Comparison of ENCODE assay signal across 13 cellular contexts in the genomic region with DNA sequence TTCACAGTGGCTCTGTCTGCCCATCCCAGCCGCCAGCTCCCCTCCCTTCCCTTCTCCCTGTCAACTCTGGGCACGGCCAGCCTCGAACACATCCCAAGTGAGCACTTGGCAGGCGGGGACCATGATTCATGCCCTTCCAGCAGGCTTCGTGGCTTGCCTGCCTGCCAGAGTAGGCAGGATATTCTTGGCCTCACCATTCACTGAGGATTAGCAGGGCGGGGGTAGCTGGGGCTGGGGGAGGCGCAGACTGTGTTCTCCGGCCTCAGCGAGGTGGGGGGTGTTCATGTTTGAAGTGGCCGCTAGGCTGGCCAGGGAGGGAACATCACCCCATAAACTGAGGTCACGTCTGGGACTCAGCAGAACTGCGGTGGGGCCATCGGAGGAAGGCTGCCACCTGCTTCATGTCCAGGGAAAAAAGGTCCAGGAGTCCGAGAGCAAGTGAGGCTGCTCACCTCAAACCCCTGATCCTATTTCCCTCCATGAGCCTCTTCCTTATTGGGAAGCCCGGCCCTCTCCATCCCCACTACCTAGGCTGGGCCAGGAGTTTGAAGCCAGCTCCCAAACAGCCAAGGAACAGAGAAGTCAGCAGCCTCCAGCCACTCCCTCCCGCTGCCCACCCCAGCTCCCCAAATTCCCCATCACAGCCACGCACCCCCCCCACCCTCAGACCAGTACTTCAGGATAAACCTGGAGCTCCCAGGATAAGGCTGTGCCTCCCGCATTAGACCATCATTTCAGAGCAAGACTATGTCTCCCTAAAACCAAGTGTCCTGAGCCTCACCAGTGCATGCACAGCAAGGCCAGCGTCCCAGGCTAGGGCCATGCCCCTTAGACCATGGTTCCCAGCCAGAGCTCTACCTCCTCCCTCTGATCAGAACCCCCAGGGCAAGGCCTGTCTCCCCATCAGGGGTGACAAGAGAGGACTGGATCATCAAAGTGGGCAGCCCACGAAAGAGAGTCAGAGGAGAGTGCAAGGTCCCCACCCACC. TPM values are rescaled to one million over a fixed set of nuclear protein-coding genes. Genes with fewer than 3 reads are reported as not detected.
A peak's percentile ranks its signal among the peaks of the same experiment; 100 is the strongest.
DNase-seq lines count a peak whose midpoint lies in the region; ATAC-seq, FAIRE-seq and TF ChIP-seq lines count a peak whose summit lies in the region.
"Had no signal": no experiment of that assay in that cellular context is flagged by ENCODE, and none has a peak within 500 bp of the region (broad histone marks: within the 10 kb centered on the region; RNA-seq: fewer than 3 reads in every experiment).

No MANE protein-coding gene starts in this region.

- H3K27ac ChIP-seq in right atrium auricular region = no peak overlapping the region
- H3K27ac ChIP-seq in HepG2 (ENCODE audit: extremely low read length, insufficient read depth, low read length) = no peak overlapping the region
- H3K27ac ChIP-seq in vagina = peak overlapping the region; percentile 5
- H3K27ac ChIP-seq: parathyroid adenoma had no signal

- no peak for FAIRE-seq in HepG2 (lab: Jason Lieb, UNC)
- FAIRE-seq: GM19239 had no signal

- H3K27ac Mint-ChIP-seq in chondrocyte (ENCODE audit: unreplicated experiment) (peak overlapping the region; percentile 33), type B pancreatic cell (no peak overlapping the region)

- CTCF ChIA-PET in HepG2 (lab: Yijun Ruan, JAX; ENCODE audit: low intra/inter-chr PET ratio, low total read pairs) = no interaction called here

- TF ChIP-seq EP300 in HepG2 (IDR thresholded peaks at IDR 0.05; ENCODE audit: low read depth in 2 of 2, low read length in 2 of 2) = no peak
- TF ChIP-seq EP300 in HepG2 (CRISPR knock-in tag; IDR thresholded peaks at IDR 0.05; ENCODE audit: borderline replicate concordance) = no peak

- no peak for TF ChIP-seq RAD21 in HepG2 (CRISPR knock-in tag; IDR thresholded peaks at IDR 0.05)

- no peaks in the 10 kb centered on the region for H3K27me3 ChIP-seq in right atrium auricular region
- H3K27me3 ChIP-seq in HepG2 (ENCODE audit: control insufficient read depth in 1 of 2, insufficient read depth in 2 of 2, low read length in 2 of 2) = no peaks in the 10 kb centered on the region
- no peaks in the 10 kb centered on the region for H3K27me3 ChIP-seq in vagina
- H3K27me3 ChIP-seq: BE2C had no signal

- H3K4me3 Mint-ChIP-seq in chondrocyte (ENCODE audit: unreplicated experiment) (no peak overlapping the region), type B pancreatic cell (no peak overlapping the region)

- in situ Hi-C loops in HepG2 (cut with HindIII; ENCODE audit: extremely low pct_ligation_motif_present, low pct_unique_long_range_greater_than_20kb) = no loop called here

- POLR2A ChIA-PET in HepG2 (lab: Yijun Ruan, JAX) = interaction anchor here (0.6 kb wide), 1 partner anchor 85 kb away, joined by 3 read pairs; no protein-coding TSS in a partner anchor

- H3K4me1 ChIP-seq in right atrium auricular region = peaks cover 0 to 23% of the 10 kb centered on the region in 2 donors
- peaks cover 22% of the 10 kb centered on the region for H3K4me1 ChIP-seq in HepG2 (ENCODE audit: insufficient read depth, low read length)
- peaks cover 28% of the 10 kb centered on the region for H3K4me1 ChIP-seq in vagina
- H3K4me1 ChIP-seq: parathyroid adenoma had no signal

- H3K79me2 ChIP-seq in HepG2 (ENCODE audit: insufficient read depth, low read length) = no peaks in the 10 kb centered on the region

- H3K9me3 ChIP-seq in right atrium auricular region = no peaks in the 10 kb centered on the region
- H3K9me3 ChIP-seq in HepG2 (ENCODE audit: low read length) = no peaks in the 10 kb centered on the region
- H3K9me3 ChIP-seq in vagina = no peaks in the 10 kb centered on the region
- H3K9me3 ChIP-seq: BE2C had no signal

- intact Hi-C loops in Right ventricle myocardium inferior (cut with DNase I) = no loop called here
- intact Hi-C loops in HepG2 (cut with micrococcal nuclease; ENCODE audit: unreplicated experiment) = no loop called here
- intact Hi-C loops in vagina (cut with DNase I) = no loop called here

- H3K4me1 Mint-ChIP-seq in chondrocyte (ENCODE audit: low read depth) (peaks cover 3% of the 10 kb centered on the region), type B pancreatic cell (ENCODE audit: unreplicated experiment) (no peaks in the 10 kb centered on the region)

- H2AFZ ChIP-seq in HepG2 (ENCODE audit: low read length) = no peak overlapping the region
- H2AFZ ChIP-seq: parathyroid adenoma had no signal

- H3K4me3 ChIP-seq in right atrium auricular region (no peak overlapping the region), HepG2 (replicated peaks in 1 of 3; ENCODE audit: insufficient read depth in 1 of 3, low read depth in 2 of 3, low read length in 3 of 3) (peak overlapping the region in 1 of 3 experiments; percentile 23; a peak in 1 of 6 replicates), vagina (no peak overlapping the region)

- H3K4me2 ChIP-seq in HepG2 (ENCODE audit: low read depth, low read length) = peak overlapping the region; percentile 50

- no peak for DNase-seq in Right ventricle myocardium inferior (ENCODE audit: missing footprints)
- DNase-seq in right atrium auricular region (ENCODE audit: low spot score) = no peak
- DNase-seq in chondrocyte (ENCODE audit: low spot score) = no peak
- DNase-seq in HepG2 (ENCODE audit: low spot score) = peak; percentile 33
- DNase-seq in vagina (ENCODE audit: extremely low spot score in 2 of 2) = no peak
- DNase-seq in GF-D8 (lab: John Stamatoyannopoulos, UW) = no peak
- no peak for DNase-seq in SHP77 treated with DMSO at 0.1 percent for 48 hours (lab: John Stamatoyannopoulos, UW)
- no peak for DNase-seq in type B pancreatic cell (ENCODE audit: extremely low spot score, unreplicated experiment)
- DNase-seq: activated CD4-positive, alpha-beta T cell treated with anti-CD3 and anti-CD28 coated beads, Interleukin-2, amount 50 U/mL, for 48 hours; NCI-H774 had no signal

- H4K20me1 ChIP-seq in HepG2 (ENCODE audit: insufficient read depth, low read length) = no peaks in the 10 kb centered on the region

- BruUV-seq in HepG2 (replicated peaks; lab: Mats Ljungman, UMichigan) = no TSS peak

- H3K36me3 ChIP-seq in right atrium auricular region = no peaks in the 10 kb centered on the region
- peaks cover 0 to 3% of the 10 kb centered on the region in 2 experiments; a peak in 1 of 5 replicates for H3K36me3 ChIP-seq in HepG2 (replicated peaks in 1 of 2; ENCODE audit: control insufficient read depth in 1 of 2, insufficient read depth in 2 of 2, low read length in 2 of 2)
- no peaks in the 10 kb centered on the region for H3K36me3 ChIP-seq in vagina
- H3K36me3 ChIP-seq: BE2C had no signal

- 16% methylated on average over 7 of the region's 20 CpGs for WGBS in HepG2 (ENCODE audit: low lambda C conversion rate)

- no peak for TF ChIP-seq CTCF in right atrium auricular region (IDR thresholded peaks at IDR 0.05)
- no peak for TF ChIP-seq CTCF in chondrocyte (IDR thresholded peaks at IDR 0.05)
- peak; percentile 13; the same call in 1 of the 2 replicates for TF ChIP-seq CTCF in HepG2 (CRISPR knock-in tag; IDR thresholded peaks at IDR 0.05)
- no peak for TF ChIP-seq CTCF in vagina (IDR thresholded peaks at IDR 0.05)
- no peak for TF ChIP-seq CTCF in type B pancreatic cell (conservative IDR thresholded peaks at IDR 0.05)

- TF ChIP-seq POLR2A in HepG2 (IDR thresholded peaks at IDR 0.05; ENCODE audit: insufficient read depth in 1 of 2, low read depth in 2 of 2, low read length in 2 of 2) (no peak), vagina (IDR thresholded peaks at IDR 0.05) (no peak)

- no peak overlapping the region for H3K9ac ChIP-seq in HepG2 (ENCODE audit: insufficient read depth, low read depth, low read length)
- H3K9ac ChIP-seq: parathyroid adenoma had no signal

- peaks cover 10% of the 10 kb centered on the region for H3K36me3 Mint-ChIP-seq in chondrocyte (ENCODE audit: low read depth)
- H3K36me3 Mint-ChIP-seq in type B pancreatic cell = no peaks in the 10 kb centered on the region

- no peaks in the 10 kb centered on the region for H3K27me3 Mint-ChIP-seq in chondrocyte (ENCODE audit: low read depth)
- H3K27me3 Mint-ChIP-seq in type B pancreatic cell = no peaks in the 10 kb centered on the region

- H3K9me3 Mint-ChIP-seq in chondrocyte (ENCODE audit: low read depth) (no peaks in the 10 kb centered on the region), type B pancreatic cell (no peaks in the 10 kb centered on the region)

- peak; percentile 71 for ATAC-seq in Right ventricle myocardium inferior
- ATAC-seq in HepG2 = peak; percentile 61

TF ChIP-seq in HepG2, 621 proteins besides CTCF, POLR2A, EP300 and RAD21 (continues in another document):
- peak; percentile 16; the same call in 1 of the 2 replicates for TF ChIP-seq POLR2G (IDR thresholded peaks at IDR 0.05; ENCODE audit: low read depth, low read length)

RNA-seq across cellular contexts. Expression of a gene that starts 42.8 kb away (rescaled TPM):
- total RNA-seq in Right ventricle myocardium inferior = 16.4 TPM
- total RNA-seq in right atrium auricular region = 10 to 100 TPM; 16.3 to 25.5 TPM
- total RNA-seq in chondrocyte = 26.8 to 29.5 TPM (median 27.9 TPM) in 3 replicates
- total RNA-seq in HepG2 (2016; rRNA removed; fragmentation: Illumina TruSeq; extraction: Trizol) = 22.7 and 27.5 TPM in 2 replicates
- total RNA-seq in HepG2 (2016; cell fraction: cytosol; rRNA removed; fragmentation: Illumina TruSeq; extraction: Trizol; ENCODE audit: low read depth) = 19.8 and 21.2 TPM in 2 replicates
- 21.5 and 25.3 TPM in 2 replicates for total RNA-seq in HepG2 (2016; cell fraction: insoluble cytoplasmic fraction; rRNA removed; fragmentation: Illumina TruSeq; extraction: Trizol)
- total RNA-seq in HepG2 (2016; cell fraction: membrane; rRNA removed; fragmentation: Illumina TruSeq; extraction: Trizol) = 14.1 and 14.9 TPM in 2 replicates
- total RNA-seq in HepG2 (2016; cell fraction: nucleus; rRNA removed; fragmentation: Illumina TruSeq; extraction: Trizol) = 16.2 and 18.3 TPM in 2 replicates
- 30.3 and 35.3 TPM in 2 replicates for polyA plus RNA-seq in HepG2 (2011; rRNA removed)
- 18.9 and 20.5 TPM in 2 replicates for polyA plus RNA-seq in HepG2 (2011; cell fraction: cytosol; rRNA removed)
- 24.9 and 25.4 TPM in 2 replicates for polyA plus RNA-seq in HepG2 (2011; cell fraction: nucleus; rRNA removed)
- polyA plus RNA-seq in HepG2 (2012) = 19.6 and 25.6 TPM in 2 replicates
- 1.3 and 2.0 TPM in 2 replicates for polyA plus RNA-seq in HepG2 (2016; cell fraction: cytosol; fragmentation: Illumina TruSeq; extraction: Trizol; ENCODE audit: low read depth)
- polyA plus RNA-seq in HepG2 (2016; cell fraction: insoluble cytoplasmic fraction; fragmentation: Illumina TruSeq; extraction: Trizol; ENCODE audit: low read depth) = 22.9 and 25.3 TPM in 2 replicates
- polyA plus RNA-seq in HepG2 (2016; cell fraction: membrane; fragmentation: Illumina TruSeq; extraction: Trizol; ENCODE audit: low read depth) = 3.9 and 4.5 TPM in 2 replicates
- 26.8 and 27.2 TPM in 2 replicates for polyA plus RNA-seq in HepG2 (2016; cell fraction: nucleus; fragmentation: Illumina TruSeq; extraction: Trizol; ENCODE audit: insufficient read depth, low read depth)
- polyA minus RNA-seq in HepG2 (2011; rRNA and poly(A)+ RNA removed; ENCODE audit: low replicate concordance) = 43.3 and 66.9 TPM in 2 replicates
- polyA minus RNA-seq in HepG2 (2011; cell fraction: cytosol; rRNA and poly(A)+ RNA removed) = 15.5 and 21.7 TPM in 2 replicates
- polyA minus RNA-seq in HepG2 (2011; cell fraction: nucleus; rRNA and poly(A)+ RNA removed) = 19.7 and 26.4 TPM in 2 replicates
- total RNA-seq in vagina = 27.7 TPM
- 19.6 and 24.1 TPM in 2 replicates for total RNA-seq in type B pancreatic cell (ENCODE audit: low replicate concordance)
